In genomic region chr7:41175435-41175834, GRCh38 we compare ENCODE assay signal across 20 cellular contexts.
"Had no signal": no experiment of that assay in that cellular context is flagged by ENCODE, and none has a peak within 500 bp of the region (broad histone marks: within the 10 kb centered on the region; RNA-seq: fewer than 3 reads in every experiment).

No MANE protein-coding gene starts in this region.

- H3K36me3 ChIP-seq: heart left ventricle, lower lobe of right lung, neutrophil, ovary, prostate gland, spleen, upper lobe of right lung had no signal

- DNase-seq: activated CD4-positive, alpha-beta memory T cell treated with anti-CD3 and anti-CD28 coated beads for 36 hours; activated CD4-positive, alpha-beta T cell treated with anti-CD3 and anti-CD28 coated beads for 4 hours; activated CD4-positive, CD25-positive, alpha-beta regulatory T cell; activated effector memory CD4-positive, alpha-beta T cell treated with Interleukin-2 at 50 U/mL for 16 hours; activated naive CD4-positive, alpha-beta T cell treated with anti-CD3 and anti-CD28 coated beads, Interleukin-2, amount 10 ng/mL, durations not matched to agents 7 days and 5 days; activated T-cell treated with anti-CD3 and anti-CD28 coated beads, Interleukin-2, amount 50 U/mL, for 72 hours; amygdala; effector CD4-positive, alpha-beta T cell; heart left ventricle; kidney; lower lobe of right lung; naive thymus-derived CD4-positive, alpha-beta T cell; ovary; spleen; stimulated activated CD4-positive, alpha-beta T cell treated with anti-CD3 and anti-CD28 coated beads, Interleukin-4, amount 100 ng/mL, for 24 hours; stimulated activated naive CD4-positive, alpha-beta T cell treated with Interleukin-2 at 50 U/mL for 16 hours; T1000; upper lobe of right lung had no signal

- H3K9me3 ChIP-seq: lower lobe of right lung, neutrophil, ovary, prostate gland, upper lobe of right lung had no signal

- H3K27ac ChIP-seq: heart left ventricle, lower lobe of right lung, neutrophil, ovary, prostate gland, spleen, upper lobe of right lung had no signal

- H3K4me3 ChIP-seq: heart left ventricle, lower lobe of right lung, ovary, prostate gland, spleen, upper lobe of right lung had no signal

- H3K27me3 ChIP-seq: heart left ventricle, neutrophil, ovary, spleen, upper lobe of right lung had no signal

- H3K4me1 ChIP-seq: heart left ventricle, lower lobe of right lung, prostate gland, spleen, upper lobe of right lung had no signal
